In genomic region chr12:78403136-78403535, GRCh38 we compare ENCODE assay signal across 13 cellular contexts.
DNase-seq lines count a peak whose midpoint lies in the region; ATAC-seq, FAIRE-seq and TF ChIP-seq lines count a peak whose summit lies in the region.
"Had no signal": no experiment of that assay in that cellular context is flagged by ENCODE, and none has a peak within 500 bp of the region (broad histone marks: within the 10 kb centered on the region; RNA-seq: fewer than 3 reads in every experiment).

No MANE protein-coding gene starts in this region.

- no peak for TF ChIP-seq EP300 in sigmoid colon (IDR thresholded peaks at IDR 0.05)

- H3K4me3 ChIP-seq in SJCRH30 (no peak overlapping the region), fibroblast of the aortic adventitia (ENCODE audit: low read depth, low read length) (no peak overlapping the region), sigmoid colon (no peak overlapping the region)
- H3K4me3 ChIP-seq: esophagus muscularis mucosa, upper lobe of left lung had no signal

- ATAC-seq in activated T-cell treated with anti-CD3 and anti-CD28 coated beads, Interleukin-2, amount 50 U/mL, for 4 hours = no peak
- ATAC-seq: left ventricle myocardium superior had no signal

- peaks cover 3% of the 10 kb centered on the region for H3K9me3 Mint-ChIP-seq in activated T-cell treated with anti-CD3 and anti-CD28 coated beads, Interleukin-2, amount 50 U/mL, for 4 hours
- H3K9me3 Mint-ChIP-seq: brain had no signal

- no peaks in the 10 kb centered on the region for H3K36me3 ChIP-seq in SJCRH30
- no peaks in the 10 kb centered on the region for H3K36me3 ChIP-seq in sigmoid colon
- H3K36me3 ChIP-seq: esophagus muscularis mucosa, upper lobe of left lung had no signal

- DNase-seq in NCI-H82 (lab: John Stamatoyannopoulos, UW) = peak; percentile 31
- no peak for DNase-seq in NCI-H82 treated with DMSO at 0.1 percent for 48 hours (lab: John Stamatoyannopoulos, UW; ENCODE audit: unreplicated experiment)
- peak; percentile 14 to 55 for DNase-seq in SJCRH30
- peak; percentile 70 for DNase-seq in fibroblast of the aortic adventitia (ENCODE audit: low read depth)
- peak; percentile 31 for DNase-seq in urothelium cell line (ENCODE audit: low spot score)
- DNase-seq in sigmoid colon = no peak
- DNase-seq in NCI-H1092 (lab: John Stamatoyannopoulos, UW) = no peak
- no peak for DNase-seq in activated T-cell treated with anti-CD3 and anti-CD28 coated beads, Interleukin-2, amount 50 U/mL, for 4 hours
- DNase-seq: left ventricle myocardium superior, posterior cingulate gyrus, upper lobe of left lung had no signal

- no peak overlapping the region for H3K4me3 Mint-ChIP-seq in activated T-cell treated with anti-CD3 and anti-CD28 coated beads, Interleukin-2, amount 50 U/mL, for 4 hours
- H3K4me3 Mint-ChIP-seq: brain had no signal

- no peaks in the 10 kb centered on the region for H3K27me3 ChIP-seq in SJCRH30
- H3K27me3 ChIP-seq in sigmoid colon = no peaks in the 10 kb centered on the region
- H3K27me3 ChIP-seq: upper lobe of left lung had no signal

- H3K4me1 Mint-ChIP-seq in activated T-cell treated with anti-CD3 and anti-CD28 coated beads, Interleukin-2, amount 50 U/mL, for 4 hours (ENCODE audit: low read depth) = no peaks in the 10 kb centered on the region

- H3K9me3 ChIP-seq in SJCRH30 (replicated peaks) (no peaks in the 10 kb centered on the region), sigmoid colon (no peaks in the 10 kb centered on the region)
- H3K9me3 ChIP-seq: esophagus muscularis mucosa, upper lobe of left lung had no signal

- peak overlapping the region; percentile 37 for H3K27ac ChIP-seq in SJCRH30
- H3K27ac ChIP-seq in sigmoid colon = no peak overlapping the region
- H3K27ac ChIP-seq: esophagus muscularis mucosa, upper lobe of left lung had no signal

- H3K4me1 ChIP-seq in SJCRH30 (peaks cover 16% of the 10 kb centered on the region), sigmoid colon (no peaks in the 10 kb centered on the region)
- H3K4me1 ChIP-seq: esophagus muscularis mucosa, upper lobe of left lung had no signal

- no peaks in the 10 kb centered on the region for H3K27me3 Mint-ChIP-seq in activated T-cell treated with anti-CD3 and anti-CD28 coated beads, Interleukin-2, amount 50 U/mL, for 4 hours (ENCODE audit: low read depth)
- H3K27me3 Mint-ChIP-seq: brain had no signal

- no peak for TF ChIP-seq CTCF in fibroblast of the aortic adventitia (IDR thresholded peaks at IDR 0.05; ENCODE audit: insufficient read depth, low read length)
- TF ChIP-seq CTCF in sigmoid colon (IDR thresholded peaks at IDR 0.05) = no peak

- H3K36me3 Mint-ChIP-seq in activated T-cell treated with anti-CD3 and anti-CD28 coated beads, Interleukin-2, amount 50 U/mL, for 4 hours (ENCODE audit: insufficient read depth) = no peaks in the 10 kb centered on the region
- H3K36me3 Mint-ChIP-seq: brain had no signal

- no peak for TF ChIP-seq POLR2A in sigmoid colon (IDR thresholded peaks at IDR 0.05)

- intact Hi-C loops in sigmoid colon (cut with DNase I) = no loop called here

- 42 to 72% methylated on average over 1 of the region's 1 CpG for WGBS in sigmoid colon, 2 donors

- FAIRE-seq in urothelium cell line (lab: Jason Lieb, UNC) = no peak

Comparison
In these comparisons a context has a peak if more than half of its experiments do, and no peak if none do; other contexts are left out.
1. DNase-seq: peak in NCI-H82 (single experiment), SJCRH30 (2 of 2), fibroblast of the aortic adventitia (single experiment) and urothelium cell line (single experiment); none in NCI-H82 treated with DMSO at 0.1 percent for 48 hours (single experiment), sigmoid colon (single experiment), NCI-H1092 (single experiment) and activated T-cell treated with anti-CD3 and anti-CD28 coated beads, Interleukin-2, amount 50 U/mL, for 4 hours (single experiment).